Comparison of ENCODE assay signal across 16 cellular contexts in the genomic region with DNA sequence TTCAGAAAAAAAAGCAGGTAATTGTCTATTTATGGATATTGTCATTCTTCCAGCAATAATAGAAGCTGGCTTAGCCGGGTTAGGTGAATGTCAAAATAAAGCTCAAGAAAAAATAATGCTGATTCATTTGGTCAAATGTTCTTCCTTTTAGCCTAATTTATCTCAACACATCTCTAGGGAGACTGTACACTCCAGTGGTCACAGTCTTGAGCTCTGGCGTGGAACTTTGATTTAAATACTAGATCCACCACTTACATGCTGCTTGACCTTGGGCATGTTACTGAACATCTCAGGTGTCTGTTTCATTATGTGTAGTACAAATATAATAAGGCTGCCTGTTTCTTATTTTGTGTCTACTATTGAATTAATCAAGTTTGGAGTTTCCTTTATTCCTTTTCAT. TPM values are rescaled to one million over a fixed set of nuclear protein-coding genes. Genes with fewer than 3 reads are reported as not detected.
A peak's percentile ranks its signal among the peaks of the same experiment; 100 is the strongest.
DNase-seq lines count a peak whose midpoint lies in the region; ATAC-seq, FAIRE-seq and TF ChIP-seq lines count a peak whose summit lies in the region.
"Had no signal": no experiment of that assay in that cellular context is flagged by ENCODE, and none has a peak within 500 bp of the region (broad histone marks: within the 10 kb centered on the region; RNA-seq: fewer than 3 reads in every experiment).

No MANE protein-coding gene starts in this region.

- peaks cover 2% of the 10 kb centered on the region for H3K9me3 Mint-ChIP-seq in astrocyte (ENCODE audit: unreplicated experiment)
- H3K9me3 Mint-ChIP-seq: activated T-cell treated with anti-CD3 and anti-CD28 coated beads, Interleukin-2, amount 50 U/mL, for 24 hours; effector memory CD8-positive, alpha-beta T cell had no signal

- H3K4me3 Mint-ChIP-seq in astrocyte (ENCODE audit: unreplicated experiment): no peak overlapping the region
- H3K4me3 Mint-ChIP-seq: activated T-cell treated with anti-CD3 and anti-CD28 coated beads, Interleukin-2, amount 50 U/mL, for 24 hours; effector memory CD8-positive, alpha-beta T cell had no signal

- H3K36me3 Mint-ChIP-seq in astrocyte (ENCODE audit: low read depth, unreplicated experiment): peaks cover 5% of the 10 kb centered on the region

- H3K27me3 Mint-ChIP-seq in astrocyte (ENCODE audit: low read depth, unreplicated experiment): no peaks in the 10 kb centered on the region
- H3K27me3 Mint-ChIP-seq: activated T-cell treated with anti-CD3 and anti-CD28 coated beads, Interleukin-2, amount 50 U/mL, for 24 hours; effector memory CD8-positive, alpha-beta T cell had no signal

- peaks cover 8% of the 10 kb centered on the region for H3K4me1 Mint-ChIP-seq in astrocyte (ENCODE audit: low read depth, unreplicated experiment)

- no peak for TF ChIP-seq CTCF in astrocyte (IDR thresholded peaks at IDR 0.05; ENCODE audit: insufficient read depth, low read depth, low read length)

- ATAC-seq in GM19467 (IDR thresholded peaks at IDR 0.05; ENCODE audit: unreplicated experiment): peak; percentile 76
- ATAC-seq in HG03095 (IDR thresholded peaks at IDR 0.05; ENCODE audit: unreplicated experiment): peak; percentile 74
- ATAC-seq: effector memory CD8-positive, alpha-beta T cell had no signal

- DNase-seq in GM12892 (ENCODE audit: insufficient read length) (no peak), astrocyte (ENCODE audit: low read depth) (no peak), midbrain (lab: John Stamatoyannopoulos, UW) (no peak), SHP77 treated with DMSO at 0.1 percent for 48 hours (lab: John Stamatoyannopoulos, UW) (no peak), HK-2 (ENCODE audit: unreplicated experiment) (no peak)
- DNase-seq in activated CD4-positive, CD25-positive, alpha-beta regulatory T cell treated with anti-CD3 and anti-CD28 coated beads, Interleukin-2, amount 50 U/mL, for 72 hours: no peak
- DNase-seq: activated T-cell treated with anti-CD3 and anti-CD28 coated beads, Interleukin-2, amount 50 U/mL, for 24 hours; AML-193; aorta; effector memory CD8-positive, alpha-beta T cell; GDM1; NCI-H510A had no signal

- no peak overlapping the region for H3K27ac ChIP-seq in astrocyte (ENCODE audit: low read depth, low read length)
- H3K27ac ChIP-seq: neutrophil, vagina had no signal

- TF ChIP-seq POLR2A in GM12892 (IDR thresholded peaks at IDR 0.05; ENCODE audit: low read depth, low read length): no peak

- H3K4me2 ChIP-seq in astrocyte (ENCODE audit: low read length): no peak overlapping the region

- no peak overlapping the region for H3K27ac Mint-ChIP-seq in astrocyte (ENCODE audit: unreplicated experiment)
- H3K27ac Mint-ChIP-seq: activated T-cell treated with anti-CD3 and anti-CD28 coated beads, Interleukin-2, amount 50 U/mL, for 24 hours; effector memory CD8-positive, alpha-beta T cell had no signal

- H3K79me2 ChIP-seq in astrocyte (ENCODE audit: insufficient read depth, low read length): no peaks in the 10 kb centered on the region

- H2AFZ ChIP-seq in astrocyte (ENCODE audit: low read depth, low read length): no peak overlapping the region

- no peaks in the 10 kb centered on the region for H3K9me3 ChIP-seq in astrocyte (ENCODE audit: insufficient read depth, low read depth, low read length)
- H3K9me3 ChIP-seq: neutrophil, vagina had no signal

- no peak overlapping the region for H3K4me3 ChIP-seq in astrocyte (ENCODE audit: insufficient read depth, low read depth, low read length)
- H3K4me3 ChIP-seq: vagina had no signal

- peak; percentile 30 for FAIRE-seq in GM12892 (lab: Jason Lieb, UNC)
- FAIRE-seq in astrocyte (lab: Jason Lieb, UNC): peak; percentile 34

- H4K20me1 ChIP-seq in astrocyte (ENCODE audit: insufficient read depth, low read length): no peaks in the 10 kb centered on the region

- H3K9ac ChIP-seq in astrocyte (ENCODE audit: low read length): no peak overlapping the region

- no peaks in the 10 kb centered on the region for H3K36me3 ChIP-seq in astrocyte (ENCODE audit: insufficient read depth, low read length)
- H3K36me3 ChIP-seq: neutrophil, vagina had no signal

- H3K4me1 ChIP-seq in astrocyte (ENCODE audit: insufficient read depth, low read length): peaks cover 9% of the 10 kb centered on the region
- H3K4me1 ChIP-seq: vagina had no signal

- no peaks in the 10 kb centered on the region for H3K27me3 ChIP-seq in astrocyte (ENCODE audit: insufficient read depth, low read length)
- H3K27me3 ChIP-seq: neutrophil, vagina had no signal

RNA-seq across cellular contexts. Expression of gene PRTFDC1, which starts 22.0 kb away (rescaled TPM):
- polyA plus RNA-seq in GM12892 (2012; ENCODE audit: missing spikeins): 0.68 TPM
- 9.1 and 10.6 TPM in 2 replicates for total RNA-seq in astrocyte
